ENCODE assay signal across 19 cellular contexts in the genomic region with DNA sequence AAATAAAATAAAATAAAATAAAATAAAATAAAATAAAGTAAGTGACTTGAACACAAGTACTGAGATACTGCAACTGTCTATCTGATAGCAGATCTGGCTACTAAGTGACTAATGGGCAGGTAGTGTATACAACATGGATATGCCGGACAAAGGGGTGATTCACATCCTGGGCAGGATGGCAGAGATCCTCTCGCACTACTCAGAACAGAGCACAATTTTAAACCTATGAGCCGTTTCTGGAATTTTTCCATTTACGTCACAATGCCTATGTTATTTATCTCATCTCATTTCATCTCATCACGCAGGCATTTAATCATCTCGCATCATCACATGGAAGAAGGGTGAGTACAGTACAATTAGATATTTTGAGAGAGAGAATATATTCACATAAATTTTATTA.
DNase-seq lines count a peak whose midpoint lies in the region; ATAC-seq and TF ChIP-seq lines count a peak whose summit lies in the region.
"Had no signal": no experiment of that assay in that cellular context is flagged by ENCODE, and none has a peak within 500 bp of the region (broad histone marks: within the 10 kb centered on the region; RNA-seq: fewer than 3 reads in every experiment).

No MANE protein-coding gene starts in this region.

- H3K36me3 Mint-ChIP-seq in chondrocyte (ENCODE audit: low read depth), result no peaks in the 10 kb centered on the region

- no peaks in the 10 kb centered on the region for H3K36me3 ChIP-seq in MG63
- H3K36me3 ChIP-seq: colonic mucosa, gastroesophageal sphincter, transverse colon had no signal

- H3K27ac Mint-ChIP-seq in chondrocyte (ENCODE audit: unreplicated experiment), result no peak overlapping the region
- H3K27ac Mint-ChIP-seq: progenitor cell of endocrine pancreas had no signal

- H3K27me3 Mint-ChIP-seq in chondrocyte (ENCODE audit: low read depth), result peaks cover 26% of the 10 kb centered on the region

- H3K9me3 Mint-ChIP-seq in chondrocyte (ENCODE audit: low read depth), result no peaks in the 10 kb centered on the region

- peaks cover 6% of the 10 kb centered on the region for H3K9me3 ChIP-seq in MG63
- H3K9me3 ChIP-seq: colonic mucosa, gastroesophageal sphincter, transverse colon had no signal

- ATAC-seq in left lobe of liver, result no peak
- ATAC-seq: gastroesophageal sphincter had no signal

- H3K4me3 Mint-ChIP-seq in chondrocyte (ENCODE audit: unreplicated experiment), result no peak overlapping the region

- no peaks in the 10 kb centered on the region for H3K27me3 ChIP-seq in MG63
- H3K27me3 ChIP-seq: colonic mucosa, gastroesophageal sphincter, transverse colon had no signal

- no peaks in the 10 kb centered on the region for H3K4me1 Mint-ChIP-seq in chondrocyte (ENCODE audit: low read depth)

- H3K4me3 ChIP-seq in MG63, result no peak overlapping the region
- H3K4me3 ChIP-seq: colonic mucosa, gastroesophageal sphincter, transverse colon had no signal

- peak; percentile 92 for DNase-seq in COLO829 (ENCODE audit: low spot score)
- DNase-seq in MG63, result peak; percentile 88
- DNase-seq in astrocyte of the hippocampus (ENCODE audit: low read depth, low spot score), result peak; percentile 49
- DNase-seq in iris pigment epithelial cell (ENCODE audit: low read depth), result peak; percentile 86
- no peak for DNase-seq in chondrocyte (ENCODE audit: low spot score)
- no peak for DNase-seq in stimulated activated CD4-positive, alpha-beta T cell treated with anti-CD3 and anti-CD28 coated beads, Interleukin-1b, Interleukin-23, amount 100 ng/mL, for 48 hours
- no peak for DNase-seq in left lobe of liver (ENCODE audit: low spot score)
- DNase-seq in activated effector memory CD4-positive, alpha-beta T cell treated with anti-CD3 and anti-CD28 coated beads, Interleukin-2, amount 50 U/mL, for 16 hours, result no peak
- DNase-seq: activated naive CD4-positive, alpha-beta T cell treated with Interleukin-2 at 50 U/mL for 16 hours; colonic mucosa; DMS53; KBM-7; kidney; NCI-H1930; NCI-H69; SIG-M5; transverse colon had no signal

- TF ChIP-seq CTCF in chondrocyte (IDR thresholded peaks at IDR 0.05), result no peak

Comparison
In these comparisons a context has a peak if more than half of its experiments do, and no peak if none do; other contexts are left out.
1. DNase-seq: peak in COLO829 (single experiment), MG63 (single experiment), astrocyte of the hippocampus (single experiment) and iris pigment epithelial cell (single experiment); none in chondrocyte (single experiment), stimulated activated CD4-positive, alpha-beta T cell treated with anti-CD3 and anti-CD28 coated beads, Interleukin-1b, Interleukin-23, amount 100 ng/mL, for 48 hours (single experiment), left lobe of liver (single experiment) and activated effector memory CD4-positive, alpha-beta T cell treated with anti-CD3 and anti-CD28 coated beads, Interleukin-2, amount 50 U/mL, for 16 hours (single experiment).